In the genomic region with DNA sequence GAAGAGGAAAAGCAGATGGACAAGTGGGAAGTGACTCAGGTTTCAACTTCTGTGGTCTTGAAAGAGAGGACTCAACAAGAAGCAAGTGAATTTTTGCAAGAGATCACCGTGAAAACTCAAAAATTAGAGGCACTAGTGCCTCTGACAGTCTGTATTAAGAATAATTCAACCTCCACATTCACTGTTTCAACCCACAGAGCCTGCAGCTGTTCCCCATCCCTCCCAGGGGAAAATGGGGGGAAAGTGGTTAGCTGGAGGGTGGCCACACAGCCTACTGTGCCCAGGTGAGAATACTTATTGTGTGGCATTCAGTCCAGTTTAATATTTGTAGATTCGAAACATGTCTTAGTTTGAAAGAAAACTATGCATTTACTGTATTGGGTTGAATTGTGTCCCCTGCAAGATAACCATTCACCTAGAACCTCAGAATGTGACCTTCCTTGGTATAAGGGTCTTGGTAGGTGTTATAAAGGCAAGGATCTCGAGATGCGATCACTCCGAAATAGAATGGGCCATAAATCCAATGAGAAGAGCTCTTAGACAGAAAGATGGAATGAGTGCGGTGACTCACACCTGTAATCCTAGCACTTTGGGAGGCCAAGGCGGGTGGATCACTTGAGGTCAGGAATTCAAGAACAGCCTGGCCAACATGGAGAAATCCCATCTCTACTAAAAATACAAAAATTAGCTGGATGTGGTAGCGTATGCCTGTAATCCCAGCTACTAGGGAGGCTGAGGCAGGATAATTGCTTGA, we compare ENCODE assay signal across 33 cellular contexts.
"Had no signal": no experiment of that assay in that cellular context is flagged by ENCODE, and none has a peak within 500 bp of the region (broad histone marks: within the 10 kb centered on the region; RNA-seq: fewer than 3 reads in every experiment).

No MANE protein-coding gene starts in this region.

- H3K9me3 ChIP-seq: MG63, Peyer's patch had no signal

- DNase-seq: activated CD4-positive, alpha-beta T cell treated with anti-CD3 and anti-CD28 coated beads for 1 hour; activated CD4-positive, alpha-beta T cell treated with anti-CD3 and anti-CD28 coated beads for 48 hours; activated CD4-positive, alpha-beta T cell treated with anti-CD3 and anti-CD28 coated beads, Interleukin-2, amount 50 U/mL, for 4 hours; activated CD4-positive, CD25-positive, alpha-beta regulatory T cell; activated CD8-positive, alpha-beta T cell treated with anti-CD3 and anti-CD28 coated beads for 36 hours; activated effector memory CD4-positive, alpha-beta T cell treated with anti-CD3 and anti-CD28 coated beads, Interleukin-2, amount 50 U/mL, for 16 hours; activated naive CD4-positive, alpha-beta T cell; activated naive CD4-positive, alpha-beta T cell treated with anti-CD3 and anti-CD28 coated beads, Interleukin-2, amount 50 U/mL, for 16 hours; activated naive CD8-positive, alpha-beta T cell treated with anti-CD3 and anti-CD28 coated beads for 36 hours; activated T-cell treated with anti-CD3 and anti-CD28 coated beads, Interleukin-2, amount 50 U/mL, for 1 hour; activated T-cell treated with anti-CD3 and anti-CD28 coated beads, Interleukin-2, amount 50 U/mL, for 72 hours; amniotic stem cell; aorta; brain microvascular endothelial cell; central memory CD4-positive, alpha-beta T cell; Karpas-422; MG63; NCI-H1092; NCI-H1436 treated with DMSO at 0.1 percent for 48 hours; NCI-H1694 treated with DMSO at 0.1 percent for 48 hours; NCI-H2029; NCI-H345; NCI-H524 treated with DMSO at 0.1 percent for 48 hours; PC-3; Peyer's patch; RPMI8226; SIG-M5; SW 1271; T-helper 1 cell; T-helper 2 cell; T-helper 9 cell; WERI-Rb-1 had no signal

- H3K27ac ChIP-seq: brain microvascular endothelial cell, Peyer's patch, WERI-Rb-1 had no signal

- H3K27me3 ChIP-seq: brain microvascular endothelial cell, MG63, Peyer's patch had no signal

- H3K36me3 ChIP-seq: brain microvascular endothelial cell, MG63, Peyer's patch, WERI-Rb-1 had no signal

- ATAC-seq: activated CD8-positive, alpha-beta T cell treated with anti-CD3 and anti-CD28 coated beads for 36 hours; activated T-cell treated with anti-CD3 and anti-CD28 coated beads, Interleukin-2, amount 50 U/mL, for 72 hours; activated T-helper 17 cell treated with anti-CD3 and anti-CD28 coated beads, Interleukin-2, amount 50 U/mL, for 72 hours; PC-3 had no signal

- H3K4me1 ChIP-seq: Peyer's patch had no signal

- H3K4me3 ChIP-seq: MG63, Peyer's patch had no signal
